Comparison of ENCODE assay signal across 1 cellular context in the genomic region with DNA sequence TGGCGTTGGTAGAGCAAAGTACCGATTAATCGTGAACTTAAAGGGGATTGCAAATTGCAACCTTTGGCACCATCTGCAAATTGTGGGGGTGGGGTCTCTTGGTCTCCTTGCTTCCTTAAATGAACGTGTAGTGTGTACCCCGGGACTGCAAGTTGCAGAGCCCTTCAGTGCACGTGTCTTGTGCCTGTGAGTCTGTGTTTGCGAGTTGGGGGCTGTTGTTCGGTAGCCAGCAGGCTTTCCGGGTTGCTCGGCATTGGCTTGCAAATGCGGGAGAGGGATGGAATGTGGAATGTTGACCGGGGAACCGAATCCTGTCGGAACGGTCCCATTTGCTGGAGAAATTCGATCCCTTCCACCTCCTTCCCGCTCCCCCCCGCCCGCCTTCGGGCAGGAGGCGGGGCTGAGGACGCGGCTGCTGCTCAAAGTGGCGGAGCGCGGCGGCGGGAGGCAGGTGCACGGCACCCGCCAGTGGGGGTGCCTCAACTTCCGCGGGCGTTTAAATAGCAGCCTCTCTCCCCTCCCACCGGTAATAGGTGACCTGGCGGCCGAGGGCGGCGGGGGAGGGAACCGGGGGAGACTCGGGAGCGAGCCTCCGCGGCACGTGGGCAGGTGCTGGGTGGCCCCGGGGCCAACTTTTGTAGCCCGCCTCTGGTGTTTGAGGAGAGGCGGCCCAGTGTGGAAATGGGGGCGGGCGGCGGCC.
TF ChIP-seq lines count a peak whose summit lies in the region.

No MANE protein-coding gene starts in this region.

TF ChIP-seq in WTC11, 78 proteins besides CTCF, POLR2A, EP300 and RAD21 (continued from another document):
- TF ChIP-seq IRF1 (CRISPR knock-in tag; IDR thresholded peaks at IDR 0.05) (no peak), AFF4 (CRISPR knock-in tag; IDR thresholded peaks at IDR 0.05; ENCODE audit: borderline replicate concordance) (peak; percentile 93; the same call in 1 of the 2 replicates), ZNF121 (CRISPR knock-in tag; IDR thresholded peaks at IDR 0.05) (no peak), ESRRA (CRISPR knock-in tag; IDR thresholded peaks at IDR 0.05; ENCODE audit: borderline replicate concordance) (peak; percentile 68; the same call in 1 of the 2 replicates), JUN (CRISPR knock-in tag; IDR thresholded peaks at IDR 0.05) (no peak), SMAD3 (CRISPR knock-in tag; IDR thresholded peaks at IDR 0.05; ENCODE audit: borderline replicate concordance) (peak; percentile 51; the same call in 1 of the 2 replicates), ATF2 (CRISPR knock-in tag; IDR thresholded peaks at IDR 0.05; ENCODE audit: borderline replicate concordance, low read depth) (peak; percentile 22; the same call in 1 of the 2 replicates), SOX15 (CRISPR knock-in tag; IDR thresholded peaks at IDR 0.05) (no peak), SP1 (CRISPR knock-in tag; conservative IDR thresholded peaks at IDR 0.05) (peak; percentile 90), NFYB (CRISPR knock-in tag; conservative IDR thresholded peaks at IDR 0.05; ENCODE audit: low read depth) (no peak), ATF6 (CRISPR knock-in tag; IDR thresholded peaks at IDR 0.05) (no peak)
- TF ChIP-seq, protein P1, sequence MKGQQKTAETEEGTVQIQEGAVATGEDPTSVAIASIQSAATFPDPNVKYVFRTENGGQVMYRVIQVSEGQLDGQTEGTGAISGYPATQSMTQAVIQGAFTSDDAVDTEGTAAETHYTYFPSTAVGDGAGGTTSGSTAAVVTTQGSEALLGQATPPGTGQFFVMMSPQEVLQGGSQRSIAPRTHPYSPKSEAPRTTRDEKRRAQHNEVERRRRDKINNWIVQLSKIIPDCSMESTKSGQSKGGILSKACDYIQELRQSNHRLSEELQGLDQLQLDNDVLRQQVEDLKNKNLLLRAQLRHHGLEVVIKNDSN (CRISPR knock-in tag; IDR thresholded peaks at IDR 0.05) = peak; percentile 38; the same call in 1 of the 2 replicates
- TF ChIP-seq, protein P2, sequence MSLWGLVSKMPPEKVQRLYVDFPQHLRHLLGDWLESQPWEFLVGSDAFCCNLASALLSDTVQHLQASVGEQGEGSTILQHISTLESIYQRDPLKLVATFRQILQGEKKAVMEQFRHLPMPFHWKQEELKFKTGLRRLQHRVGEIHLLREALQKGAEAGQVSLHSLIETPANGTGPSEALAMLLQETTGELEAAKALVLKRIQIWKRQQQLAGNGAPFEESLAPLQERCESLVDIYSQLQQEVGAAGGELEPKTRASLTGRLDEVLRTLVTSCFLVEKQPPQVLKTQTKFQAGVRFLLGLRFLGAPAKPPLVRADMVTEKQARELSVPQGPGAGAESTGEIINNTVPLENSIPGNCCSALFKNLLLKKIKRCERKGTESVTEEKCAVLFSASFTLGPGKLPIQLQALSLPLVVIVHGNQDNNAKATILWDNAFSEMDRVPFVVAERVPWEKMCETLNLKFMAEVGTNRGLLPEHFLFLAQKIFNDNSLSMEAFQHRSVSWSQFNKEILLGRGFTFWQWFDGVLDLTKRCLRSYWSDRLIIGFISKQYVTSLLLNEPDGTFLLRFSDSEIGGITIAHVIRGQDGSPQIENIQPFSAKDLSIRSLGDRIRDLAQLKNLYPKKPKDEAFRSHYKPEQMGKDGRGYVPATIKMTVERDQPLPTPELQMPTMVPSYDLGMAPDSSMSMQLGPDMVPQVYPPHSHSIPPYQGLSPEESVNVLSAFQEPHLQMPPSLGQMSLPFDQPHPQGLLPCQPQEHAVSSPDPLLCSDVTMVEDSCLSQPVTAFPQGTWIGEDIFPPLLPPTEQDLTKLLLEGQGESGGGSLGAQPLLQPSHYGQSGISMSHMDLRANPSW (CRISPR knock-in tag; conservative IDR thresholded peaks at IDR 0.05; ENCODE audit: low read depth) = no peak
- TF ChIP-seq, protein P3, sequence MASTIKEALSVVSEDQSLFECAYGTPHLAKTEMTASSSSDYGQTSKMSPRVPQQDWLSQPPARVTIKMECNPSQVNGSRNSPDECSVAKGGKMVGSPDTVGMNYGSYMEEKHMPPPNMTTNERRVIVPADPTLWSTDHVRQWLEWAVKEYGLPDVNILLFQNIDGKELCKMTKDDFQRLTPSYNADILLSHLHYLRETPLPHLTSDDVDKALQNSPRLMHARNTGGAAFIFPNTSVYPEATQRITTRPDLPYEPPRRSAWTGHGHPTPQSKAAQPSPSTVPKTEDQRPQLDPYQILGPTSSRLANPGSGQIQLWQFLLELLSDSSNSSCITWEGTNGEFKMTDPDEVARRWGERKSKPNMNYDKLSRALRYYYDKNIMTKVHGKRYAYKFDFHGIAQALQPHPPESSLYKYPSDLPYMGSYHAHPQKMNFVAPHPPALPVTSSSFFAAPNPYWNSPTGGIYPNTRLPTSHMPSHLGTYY (CRISPR knock-in tag; IDR thresholded peaks at IDR 0.05) = 0 out of 2 replicates have a peak, but pooled peaks have one; percentile 16
- TF ChIP-seq, protein P4, sequence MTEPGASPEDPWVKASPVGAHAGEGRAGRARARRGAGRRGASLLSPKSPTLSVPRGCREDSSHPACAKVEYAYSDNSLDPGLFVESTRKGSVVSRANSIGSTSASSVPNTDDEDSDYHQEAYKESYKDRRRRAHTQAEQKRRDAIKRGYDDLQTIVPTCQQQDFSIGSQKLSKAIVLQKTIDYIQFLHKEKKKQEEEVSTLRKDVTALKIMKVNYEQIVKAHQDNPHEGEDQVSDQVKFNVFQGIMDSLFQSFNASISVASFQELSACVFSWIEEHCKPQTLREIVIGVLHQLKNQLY (CRISPR knock-in tag; IDR thresholded peaks at IDR 0.05) = no peak
- TF ChIP-seq, protein P5, sequence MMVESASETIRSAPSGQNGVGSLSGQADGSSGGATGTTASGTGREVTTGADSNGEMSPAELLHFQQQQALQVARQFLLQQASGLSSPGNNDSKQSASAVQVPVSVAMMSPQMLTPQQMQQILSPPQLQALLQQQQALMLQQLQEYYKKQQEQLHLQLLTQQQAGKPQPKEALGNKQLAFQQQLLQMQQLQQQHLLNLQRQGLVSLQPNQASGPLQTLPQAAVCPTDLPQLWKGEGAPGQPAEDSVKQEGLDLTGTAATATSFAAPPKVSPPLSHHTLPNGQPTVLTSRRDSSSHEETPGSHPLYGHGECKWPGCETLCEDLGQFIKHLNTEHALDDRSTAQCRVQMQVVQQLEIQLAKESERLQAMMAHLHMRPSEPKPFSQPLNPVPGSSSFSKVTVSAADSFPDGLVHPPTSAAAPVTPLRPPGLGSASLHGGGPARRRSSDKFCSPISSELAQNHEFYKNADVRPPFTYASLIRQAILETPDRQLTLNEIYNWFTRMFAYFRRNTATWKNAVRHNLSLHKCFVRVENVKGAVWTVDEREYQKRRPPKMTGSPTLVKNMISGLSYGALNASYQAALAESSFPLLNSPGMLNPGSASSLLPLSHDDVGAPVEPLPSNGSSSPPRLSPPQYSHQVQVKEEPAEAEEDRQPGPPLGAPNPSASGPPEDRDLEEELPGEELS (CRISPR knock-in tag; IDR thresholded peaks at IDR 0.05) = peak; percentile 63; the same call in 1 of the 2 replicates
